1 cellular context compared by ENCODE assay signal in genomic region chr9:109082091-109082620, GRCh38.
TF ChIP-seq lines count a peak whose summit lies in the region.

No MANE protein-coding gene starts in this region.

TF ChIP-seq in HepG2, 621 proteins besides CTCF, POLR2A, EP300 and RAD21 (continued from another document and continues in another):
- TF ChIP-seq ZNF687 (CRISPR knock-in tag; IDR thresholded peaks at IDR 0.05) (no peak), RARA (CRISPR knock-in tag; IDR thresholded peaks at IDR 0.05) (peak; percentile 87), SALL1 (CRISPR knock-in tag; IDR thresholded peaks at IDR 0.05) (peak; percentile 26; the same call in 1 of the 2 replicates), AHDC1 (CRISPR knock-in tag; IDR thresholded peaks at IDR 0.05; ENCODE audit: borderline replicate concordance) (peak; percentile 98; the same call in 1 of the 2 replicates), MAX (IDR thresholded peaks at IDR 0.05) (0 out of 2 replicates have a peak, but pooled peaks have one; percentile 35), ZNF652 (CRISPR knock-in tag; IDR thresholded peaks at IDR 0.05; ENCODE audit: borderline replicate concordance, low read depth) (peak; percentile 82; the same call in 1 of the 2 replicates), MEF2D (CRISPR knock-in tag; IDR thresholded peaks at IDR 0.05) (peak; percentile 86; the same call in 1 of the 2 replicates), SOX13 (IDR thresholded peaks at IDR 0.05) (0 out of 2 replicates have a peak, but pooled peaks have one; percentile 18), SOX13 (CRISPR knock-in tag; conservative IDR thresholded peaks at IDR 0.05 in 1 of 2, IDR thresholded peaks at IDR 0.05 in 1 of 2) (peak in 1 of 2 experiments; percentile 97; a peak in 2 of 4 replicates), MED8 (CRISPR knock-in tag; IDR thresholded peaks at IDR 0.05; ENCODE audit: insufficient replicate concordance) (peak; percentile 67), STAG1 (CRISPR knock-in tag; IDR thresholded peaks at IDR 0.05) (peak; percentile 15; the same call in 1 of the 2 replicates), ZNF335 (CRISPR knock-in tag; IDR thresholded peaks at IDR 0.05) (no peak), MTF1 (CRISPR knock-in tag; IDR thresholded peaks at IDR 0.05) (peak; percentile 18; the same call in 1 of the 2 replicates), SAP130 (CRISPR knock-in tag; IDR thresholded peaks at IDR 0.05; ENCODE audit: low read depth) (peak; percentile 91), CEBPG (CRISPR knock-in tag; IDR thresholded peaks at IDR 0.05) (peak; percentile 50), PPARG (CRISPR knock-in tag; conservative IDR thresholded peaks at IDR 0.05) (peak; percentile 87), MED1 (CRISPR knock-in tag; IDR thresholded peaks at IDR 0.05) (peak; percentile 91), ERF (CRISPR knock-in tag; IDR thresholded peaks at IDR 0.05) (0 out of 2 replicates have a peak, but pooled peaks have one; percentile 41), ZNF589 (CRISPR knock-in tag; conservative IDR thresholded peaks at IDR 0.05) (no peak), GMEB1 (CRISPR knock-in tag; IDR thresholded peaks at IDR 0.05; ENCODE audit: borderline replicate concordance) (peak; percentile 41; the same call in 1 of the 2 replicates), RERE (CRISPR knock-in tag; IDR thresholded peaks at IDR 0.05; ENCODE audit: low read depth) (peak; percentile 91), KLF12 (CRISPR knock-in tag; IDR thresholded peaks at IDR 0.05; ENCODE audit: borderline replicate concordance) (0 out of 2 replicates have a peak, but pooled peaks have one; percentile 25), ZNF124 (CRISPR knock-in tag; IDR thresholded peaks at IDR 0.05) (peak; percentile 74; the same call in 1 of the 2 replicates), ZBTB8A (CRISPR knock-in tag; IDR thresholded peaks at IDR 0.05; ENCODE audit: borderline replicate concordance, low read depth) (no peak), LCORL (IDR thresholded peaks at IDR 0.05) (no peak), LCORL (CRISPR knock-in tag; IDR thresholded peaks at IDR 0.05) (peak; percentile 47; the same call in 1 of the 2 replicates), ARID5B (CRISPR knock-in tag; IDR thresholded peaks at IDR 0.05) (peak; percentile 98), ESRRA (CRISPR knock-in tag; IDR thresholded peaks at IDR 0.05; ENCODE audit: low read depth) (0 out of 2 replicates have a peak, but pooled peaks have one; percentile 39), KLF16 (CRISPR knock-in tag; IDR thresholded peaks at IDR 0.05) (peak in 1 of 2 experiments; percentile 70; a peak in 2 of 4 replicates), GFI1 (CRISPR knock-in tag; IDR thresholded peaks at IDR 0.05; ENCODE audit: borderline replicate concordance) (peak; percentile 90), SAFB2 (CRISPR knock-in tag; IDR thresholded peaks at IDR 0.05; ENCODE audit: borderline replicate concordance, low read depth) (no peak), IRF2 (CRISPR knock-in tag; IDR thresholded peaks at IDR 0.05) (no peak; the same call in 1 of the 2 replicates), NR2F2 (IDR thresholded peaks at IDR 0.05; ENCODE audit: borderline replicate concordance, low read depth) (peak; percentile 99), HMG20B (CRISPR knock-in tag; conservative IDR thresholded peaks at IDR 0.05) (peak; percentile 71), DPF2 (CRISPR knock-in tag; IDR thresholded peaks at IDR 0.05; ENCODE audit: borderline replicate concordance, low read depth) (peak; percentile 94), ZNF362 (CRISPR knock-in tag; IDR thresholded peaks at IDR 0.05; ENCODE audit: borderline replicate concordance) (peak; percentile 97), ISX (CRISPR knock-in tag; conservative IDR thresholded peaks at IDR 0.05) (no peak)
